In genomic region chr18:195651-196050, GRCh38 we compare ENCODE assay signal across 16 cellular contexts. TPM values are rescaled to one million over a fixed set of nuclear protein-coding genes. Genes with fewer than 3 reads are reported as not detected.
DNase-seq lines count a peak whose midpoint lies in the region; ATAC-seq and TF ChIP-seq lines count a peak whose summit lies in the region.
"Had no signal": no experiment of that assay in that cellular context is flagged by ENCODE, and none has a peak within 500 bp of the region (broad histone marks: within the 10 kb centered on the region; RNA-seq: fewer than 3 reads in every experiment).

No MANE protein-coding gene starts in this region.

- H3K4me1 ChIP-seq in CD8-positive, alpha-beta T cell (ENCODE audit: insufficient read depth, low read length): no peaks in the 10 kb centered on the region

- no peak overlapping the region for H3K4me3 Mint-ChIP-seq in CD8-positive, alpha-beta T cell
- no peak overlapping the region for H3K4me3 Mint-ChIP-seq in WTC11
- no peak overlapping the region for H3K4me3 Mint-ChIP-seq in endothelial cell (ENCODE audit: unreplicated experiment)
- H3K4me3 Mint-ChIP-seq: CD14-positive monocyte had no signal

- H3K27ac Mint-ChIP-seq in CD8-positive, alpha-beta T cell: peak overlapping the region; percentile 58
- peak overlapping the region; percentile 4; the same call in 1 of the 2 replicates for H3K27ac Mint-ChIP-seq in WTC11
- peak overlapping the region; percentile 39 for H3K27ac Mint-ChIP-seq in endothelial cell (ENCODE audit: unreplicated experiment)

- peaks cover 11% of the 10 kb centered on the region for H3K36me3 ChIP-seq in CD8-positive, alpha-beta T cell (ENCODE audit: insufficient read depth, low read length)

- no peaks in the 10 kb centered on the region for H3K27me3 Mint-ChIP-seq in CD8-positive, alpha-beta T cell (ENCODE audit: low read depth)
- H3K27me3 Mint-ChIP-seq in WTC11 (ENCODE audit: low read depth) (no peaks in the 10 kb centered on the region), endothelial cell (ENCODE audit: unreplicated experiment) (peaks cover 6% of the 10 kb centered on the region)

- H3K9me3 ChIP-seq in CD8-positive, alpha-beta T cell (ENCODE audit: low read length): no peaks in the 10 kb centered on the region

- POLR2A ChIA-PET in CD8-positive, alpha-beta T cell (lab: Charles Lee): no interaction called here
- POLR2A ChIA-PET in WTC11 (lab: Charles Lee): interaction anchor here (0.7 kb wide), 1 partner anchor 10 kb away, joined by 3 read pairs; no protein-coding TSS in a partner anchor

- H3K27ac ChIP-seq in CD8-positive, alpha-beta T cell (ENCODE audit: low read depth, low read length): no peak overlapping the region
- H3K27ac ChIP-seq: HL-60 had no signal

- H3K9me3 Mint-ChIP-seq in CD8-positive, alpha-beta T cell: no peaks in the 10 kb centered on the region
- H3K9me3 Mint-ChIP-seq in WTC11 (no peaks in the 10 kb centered on the region), endothelial cell (ENCODE audit: unreplicated experiment) (no peaks in the 10 kb centered on the region)
- H3K9me3 Mint-ChIP-seq: CD14-positive monocyte had no signal

- H3K27me3 ChIP-seq in CD8-positive, alpha-beta T cell (ENCODE audit: insufficient read depth, low read length): no peaks in the 10 kb centered on the region

- intact Hi-C loops in CD8-positive, alpha-beta T cell (cut with DNase I, micrococcal nuclease): no loop called here

- TF ChIP-seq CTCF in CD8-positive, alpha-beta T cell (IDR thresholded peaks at IDR 0.05): no peak
- TF ChIP-seq CTCF in WTC11 (IDR thresholded peaks at IDR 0.05) (no peak), endothelial cell (IDR thresholded peaks at IDR 0.05; ENCODE audit: unreplicated experiment) (no peak)

- H3K36me3 Mint-ChIP-seq in CD8-positive, alpha-beta T cell: peaks cover 58% of the 10 kb centered on the region
- H3K36me3 Mint-ChIP-seq in WTC11 (peaks cover 31% of the 10 kb centered on the region), endothelial cell (ENCODE audit: low read depth, unreplicated experiment) (peaks cover 20% of the 10 kb centered on the region)

- H3K4me3 ChIP-seq in CD8-positive, alpha-beta T cell (ENCODE audit: low read depth, low read length): no peak overlapping the region

- DNase-seq in CD8-positive, alpha-beta T cell: no peak
- DNase-seq in WTC11 (ENCODE audit: low spot score) (no peak), endothelial cell (ENCODE audit: low spot score) (no peak), putamen (ENCODE audit: low spot score) (peak; percentile 25), HK-2 (ENCODE audit: unreplicated experiment) (no peak), NCI-H774 (lab: John Stamatoyannopoulos, UW) (no peak), DMS53 treated with DMSO at 0.1 percent for 48 hours (lab: John Stamatoyannopoulos, UW; ENCODE audit: unreplicated experiment) (no peak)
- DNase-seq: DMS53; NCI-H187 treated with DMSO at 0.1 percent for 48 hours; NCI-H345; NCI-H526 treated with DMSO at 0.1 percent for 48 hours; NK-92 treated with Interleukin-12 subunit alpha and Interleukin-12 subunit beta, amount 100 ng/mL, for 24 hours; RPMI8226 had no signal

- no peak for ATAC-seq in CD8-positive, alpha-beta T cell
- ATAC-seq in WTC11: no peak
- ATAC-seq: HCT116 had no signal

- H3K4me1 Mint-ChIP-seq in CD8-positive, alpha-beta T cell (ENCODE audit: low read depth): peaks cover 3% of the 10 kb centered on the region
- H3K4me1 Mint-ChIP-seq in WTC11 (peaks cover 3% of the 10 kb centered on the region; the same call in 1 of the 2 replicates), endothelial cell (ENCODE audit: unreplicated experiment) (peaks cover 3% of the 10 kb centered on the region)

- CTCF ChIA-PET in CD8-positive, alpha-beta T cell (lab: Charles Lee): interaction anchor here (1.1 kb wide), 1 partner anchor 11 kb away, joined by 3 read pairs; no protein-coding TSS in a partner anchor
- CTCF ChIA-PET in WTC11 (lab: Charles Lee): no interaction called here

TF ChIP-seq in WTC11, 78 proteins besides CTCF, POLR2A, EP300 and RAD21:
- TF ChIP-seq HMGA2 (CRISPR knock-in tag; IDR thresholded peaks at IDR 0.05) (no peak), ATF1 (CRISPR knock-in tag; IDR thresholded peaks at IDR 0.05) (no peak), STAT6 (CRISPR knock-in tag; conservative IDR thresholded peaks at IDR 0.05; ENCODE audit: low read depth) (no peak), ZNF425 (CRISPR knock-in tag; conservative IDR thresholded peaks at IDR 0.05) (no peak)

RNA-seq across cellular contexts. Expression of gene USP14, which starts 37.3 kb away (rescaled TPM):
- 10 to 100 TPM; 61.3 to 64.1 TPM for total RNA-seq in CD8-positive, alpha-beta T cell
- total RNA-seq in WTC11 (2021) (70.4 to 72.4 TPM (median 71.3 TPM) in 3 replicates), endothelial cell (ENCODE audit: unreplicated experiment) (60.1 TPM)

Comparison
In these comparisons a context has a peak if more than half of its experiments do, and no peak if none do; other contexts are left out.
1. H3K27ac Mint-ChIP-seq: peak in every context shown above with its lines; median percentile 58 in CD8-positive, alpha-beta T cell; 39 in endothelial cell; 4 in WTC11.